In the genomic region with DNA sequence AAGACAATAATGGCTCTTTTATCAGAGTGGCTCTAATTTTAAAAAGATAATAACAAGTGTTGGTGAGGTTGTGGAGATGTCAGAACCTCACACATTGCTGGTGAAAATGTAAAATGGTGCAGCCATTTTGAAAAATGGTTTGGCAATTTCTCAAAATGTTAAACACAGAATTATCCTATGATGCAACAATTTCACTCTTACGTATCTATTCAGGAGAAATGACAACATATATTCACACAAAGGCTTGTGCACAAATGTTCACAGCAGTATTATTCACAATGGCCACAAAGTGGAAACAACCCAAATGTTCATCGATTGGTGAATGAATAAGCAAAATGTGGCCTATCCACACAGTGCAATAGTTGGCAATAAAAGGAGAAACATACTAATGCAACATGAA, we compare ENCODE assay signal across 10 cellular contexts. TPM values are rescaled to one million over a fixed set of nuclear protein-coding genes. Genes with fewer than 3 reads are reported as not detected.
"Had no signal": no experiment of that assay in that cellular context is flagged by ENCODE, and none has a peak within 500 bp of the region (broad histone marks: within the 10 kb centered on the region; RNA-seq: fewer than 3 reads in every experiment).

No MANE protein-coding gene starts in this region.

- H2AFZ ChIP-seq: GM23338 had no signal

- H3K4me2 ChIP-seq: GM23338, KMS-11 had no signal

- H3K9me3 ChIP-seq: HAP-1 had no signal

- ATAC-seq: HCT116 had no signal

- H3K9ac ChIP-seq: KMS-11 had no signal

- H3K4me3 ChIP-seq: GM23338, HAP-1 had no signal

- DNase-seq: H7, HFFc6, KBM-7 had no signal

- FAIRE-seq: HTR-8/SVneo had no signal

- H3K27ac ChIP-seq: KMS-11 had no signal

- H3K36me3 ChIP-seq: HAP-1 had no signal

RNA-seq across cellular contexts. Expression of a gene that starts 24.7 kb away (rescaled TPM):
- total RNA-seq: GM23338, H4, H7, HFFc6, HT-29 had no signal
